1 cellular context compared by ENCODE assay signal in genomic region chr1:8363764-8364301, GRCh38.
TF ChIP-seq lines count a peak whose summit lies in the region.

No MANE protein-coding gene starts in this region.

TF ChIP-seq in IMR-90, 13 proteins besides CTCF, POLR2A, EP300 and RAD21 (continued from another document):
- TF ChIP-seq MXI1 (IDR thresholded peaks at IDR 0.05; ENCODE audit: borderline replicate concordance, low read depth, low read length) (no peak), RFX5 (IDR thresholded peaks at IDR 0.05; ENCODE audit: low read depth, low read length) (no peak), USF2 (IDR thresholded peaks at IDR 0.05; ENCODE audit: low read depth, low read length) (no peak)
